In the genomic region with DNA sequence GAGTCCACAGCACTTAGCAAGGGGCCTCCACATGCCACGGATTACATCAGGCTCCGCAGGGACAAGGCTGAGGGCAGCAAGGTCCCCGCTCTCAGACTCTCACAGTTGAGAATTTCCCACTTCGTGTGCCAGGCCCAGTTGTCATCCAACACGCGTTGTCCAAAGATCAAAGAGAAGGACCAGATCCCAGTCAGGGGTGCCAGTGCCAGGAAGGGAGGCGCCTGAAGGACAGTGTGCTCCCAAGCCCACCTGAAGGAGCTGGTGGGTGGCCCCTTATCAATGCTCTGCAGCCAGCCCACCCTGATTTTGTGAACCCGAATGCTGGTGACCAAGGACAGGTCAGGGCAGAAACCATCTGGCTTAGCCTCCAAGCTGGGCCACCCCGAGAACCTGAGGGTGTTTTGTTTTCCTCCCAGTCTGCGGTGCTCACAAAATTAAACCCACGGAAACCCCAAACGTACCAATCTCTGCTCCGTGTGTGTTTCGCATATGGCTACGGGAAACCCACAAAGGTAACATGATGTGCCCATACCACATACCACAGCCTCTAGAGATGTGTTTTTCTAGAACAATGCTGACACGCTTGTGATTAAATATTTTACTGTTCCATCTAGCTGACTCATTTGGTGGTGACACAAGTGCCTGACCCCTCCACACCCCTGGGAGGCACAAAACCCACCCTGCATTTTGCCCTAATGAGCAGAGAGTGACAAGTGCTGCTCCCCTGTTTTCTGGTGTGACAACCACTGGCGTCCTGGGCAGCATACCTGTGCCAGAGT, we compare ENCODE assay signal across 10 cellular contexts. TPM values are rescaled to one million over a fixed set of nuclear protein-coding genes. Genes with fewer than 3 reads are reported as not detected.
DNase-seq lines count a peak whose midpoint lies in the region; ATAC-seq, FAIRE-seq and TF ChIP-seq lines count a peak whose summit lies in the region.
"Had no signal": no experiment of that assay in that cellular context is flagged by ENCODE, and none has a peak within 500 bp of the region (broad histone marks: within the 10 kb centered on the region; RNA-seq: fewer than 3 reads in every experiment).

No MANE protein-coding gene starts in this region.

- peak; percentile 37 for DNase-seq in GM23248
- DNase-seq in T-helper 17 cell, result no peak
- no peak for DNase-seq in endothelial cell of umbilical vein (ENCODE audit: low read depth, low spot score)
- peak; percentile 91 for DNase-seq in renal cortical epithelial cell (ENCODE audit: low read depth)
- no peak for DNase-seq in NCI-H774 (lab: John Stamatoyannopoulos, UW)
- no peak for DNase-seq in NCI-H187 treated with DMSO at 0.1 percent for 48 hours (lab: John Stamatoyannopoulos, UW)
- DNase-seq in stimulated activated CD8-positive, alpha-beta memory T cell treated with anti-CD3 and anti-CD28 coated beads, Interleukin-4, amount 100 ng/mL, for 48 hours, result no peak
- DNase-seq: GF-D8 had no signal

- dilution Hi-C loops in endothelial cell of umbilical vein (cut with MboI; ENCODE audit: extremely low pct_ligation_motif_present, low sequenced_read_pairs), result no loop called here

- CTCF ChIA-PET in endothelial cell of umbilical vein (lab: Charles Lee), result no interaction called here

- H3K4me3 ChIP-seq in GM23248, result no peak overlapping the region
- no peak overlapping the region for H3K4me3 ChIP-seq in endothelial cell of umbilical vein (replicated peaks in 1 of 3; ENCODE audit: insufficient read depth in 1 of 3, low read depth in 1 of 3, low read length in 3 of 3)
- H3K4me3 ChIP-seq: SJSA1 had no signal

- H3K4me1 ChIP-seq in GM23248 (ENCODE audit: insufficient read depth) (peaks cover 51% of the 10 kb centered on the region), endothelial cell of umbilical vein (ENCODE audit: control insufficient read depth, extremely low read depth, insufficient read depth, low read length) (peaks cover 43% of the 10 kb centered on the region)
- H3K4me1 ChIP-seq: SJSA1 had no signal

- no peaks in the 10 kb centered on the region for H3K79me2 ChIP-seq in GM23248 (ENCODE audit: insufficient read depth)
- no peaks in the 10 kb centered on the region for H3K79me2 ChIP-seq in endothelial cell of umbilical vein (ENCODE audit: control insufficient read depth, insufficient read depth, low read length)

- H3K27ac ChIP-seq in GM23248, result no peak overlapping the region
- H3K27ac ChIP-seq in endothelial cell of umbilical vein (ENCODE audit: insufficient read depth, low read depth, low read length), result peak overlapping the region; percentile 32
- H3K27ac ChIP-seq: SJSA1 had no signal

- no peaks in the 10 kb centered on the region for H3K36me3 Mint-ChIP-seq in T-helper 17 cell (ENCODE audit: low read depth)

- in situ Hi-C loops in GM23248 (cut with MboI), result no loop called here

- peaks cover 72% of the 10 kb centered on the region for H3K27me3 Mint-ChIP-seq in T-helper 17 cell

- H3K4me1 Mint-ChIP-seq in T-helper 17 cell, result peaks cover 47% of the 10 kb centered on the region

- H3K36me3 ChIP-seq in GM23248 (ENCODE audit: low read depth), result no peaks in the 10 kb centered on the region
- no peaks in the 10 kb centered on the region for H3K36me3 ChIP-seq in endothelial cell of umbilical vein (ENCODE audit: control insufficient read depth in 2 of 2, extremely low read depth in 1 of 2, insufficient read depth in 2 of 2, low read length in 2 of 2)
- H3K36me3 ChIP-seq: SJSA1 had no signal

- no TSS peak for BruUV-seq in endothelial cell of umbilical vein (replicated peaks; lab: Mats Ljungman, UMichigan)

- H3K9ac ChIP-seq in GM23248, result no peak overlapping the region
- H3K9ac ChIP-seq in endothelial cell of umbilical vein (replicated peaks; ENCODE audit: extremely low read depth, insufficient read depth, low read length), result no peak overlapping the region

- POLR2A ChIA-PET in endothelial cell of umbilical vein (lab: Charles Lee), result no interaction called here

- H3K4me2 ChIP-seq in GM23248 (ENCODE audit: unreplicated experiment), result no peak overlapping the region
- H3K4me2 ChIP-seq in endothelial cell of umbilical vein (ENCODE audit: insufficient read depth, low read length), result no peak overlapping the region

- no peak for TF ChIP-seq CTCF in endothelial cell of umbilical vein (IDR thresholded peaks at IDR 0.05; ENCODE audit: extremely low read depth in 1 of 2, insufficient read depth in 1 of 2, low read depth in 1 of 2, low read length in 2 of 2)

- H3K27ac Mint-ChIP-seq in T-helper 17 cell, result peak overlapping the region; percentile 24

- H3K9me3 ChIP-seq in GM23248 (ENCODE audit: low read depth) (no peaks in the 10 kb centered on the region), T-helper 17 cell (ENCODE audit: control insufficient read depth, low read length, poor library complexity, severe bottlenecking) (no peaks in the 10 kb centered on the region), endothelial cell of umbilical vein (replicated peaks; ENCODE audit: control insufficient read depth, insufficient read depth, low read length) (no peaks in the 10 kb centered on the region)
- H3K9me3 ChIP-seq: SJSA1 had no signal

- no peak overlapping the region for H2AFZ ChIP-seq in GM23248
- H2AFZ ChIP-seq in endothelial cell of umbilical vein (ENCODE audit: low read depth, low read length), result no peak overlapping the region

- peaks cover 23% of the 10 kb centered on the region for H3F3A ChIP-seq in GM23248 (ENCODE audit: insufficient read depth)

- intact Hi-C loops in endothelial cell of umbilical vein (cut with micrococcal nuclease), result loop anchor here (10.0 kb wide), 1 partner anchor 187 kb away; no protein-coding TSS in a partner anchor

- no peak for FAIRE-seq in endothelial cell of umbilical vein (lab: Jason Lieb, UNC)

- H3K27me3 ChIP-seq in GM23248 (replicated peaks; ENCODE audit: insufficient read depth) (no peaks in the 10 kb centered on the region), endothelial cell of umbilical vein (ENCODE audit: control insufficient read depth in 2 of 2, insufficient read depth in 2 of 2, low read length in 2 of 2) (no peaks in the 10 kb centered on the region)
- H3K27me3 ChIP-seq: SJSA1 had no signal

- H4K20me1 ChIP-seq in GM23248 (ENCODE audit: insufficient read depth) (no peaks in the 10 kb centered on the region), endothelial cell of umbilical vein (replicated peaks; ENCODE audit: control insufficient read depth, extremely low read depth, insufficient read depth, low read length) (no peaks in the 10 kb centered on the region)

- 68 to 70% methylated on average over 17 of the region's 17 CpGs for WGBS in GM23248 (ENCODE audit: low coverage in 1 of 2, low lambda C conversion rate in 2 of 2, missing lambda C conversion rate in 2 of 2), 2 experiments

- ATAC-seq in T-helper 17 cell (peak; percentile 85), GM19452 (IDR thresholded peaks at IDR 0.05; ENCODE audit: unreplicated experiment) (no peak)

- no peaks in the 10 kb centered on the region for H3K9me1 ChIP-seq in endothelial cell of umbilical vein (replicated peaks; ENCODE audit: control insufficient read depth, extremely low read depth, insufficient read depth, low read length)

- peak overlapping the region; percentile 47 for H3K4me3 Mint-ChIP-seq in T-helper 17 cell

- no peak for TF ChIP-seq POLR2A in endothelial cell of umbilical vein (IDR thresholded peaks at IDR 0.05; ENCODE audit: low read depth, low read length)

- no peaks in the 10 kb centered on the region for H3K9me2 ChIP-seq in GM23248 (ENCODE audit: insufficient read depth)

TF ChIP-seq in endothelial cell of umbilical vein, 7 proteins besides CTCF, POLR2A, EP300 and RAD21:
- TF ChIP-seq MYC (IDR thresholded peaks at IDR 0.05; ENCODE audit: low read depth, low read length) (no peak), FOS (IDR thresholded peaks at IDR 0.05; ENCODE audit: borderline replicate concordance, insufficient read depth, low read length) (peak; percentile 38)

RNA-seq across cellular contexts. Expression of gene CRACDL, which starts 24.5 kb away (rescaled TPM):
- not detected in 2 replicates for total RNA-seq in GM23248 (2014; rRNA removed; shearing (Covaris generic))
- not detected in 2 replicates for polyA plus RNA-seq in GM23248 (2016; fragmentation: Nextera tagmentation; extraction: Ambion mirVana)
- under 1 TPM; 0.29 to 0.55 TPM for total RNA-seq in T-helper 17 cell
- total RNA-seq in endothelial cell of umbilical vein, result 3.8 and 6.3 TPM in 2 replicates
- 0.92 and 1.6 TPM in 2 replicates for polyA plus RNA-seq in endothelial cell of umbilical vein
- polyA plus RNA-seq in endothelial cell of umbilical vein (2011; cell fraction: cytosol; rRNA removed), result 0.96 and 1.5 TPM in 2 replicates
- 1.5 and 1.8 TPM in 2 replicates for polyA plus RNA-seq in endothelial cell of umbilical vein (2011; cell fraction: nucleus; rRNA removed)
- 1.4 and 1.6 TPM in 2 replicates for polyA plus RNA-seq in endothelial cell of umbilical vein (2012)
- 0.98 and 1.4 TPM in 2 replicates for polyA minus RNA-seq in endothelial cell of umbilical vein
- polyA minus RNA-seq in endothelial cell of umbilical vein (2011; cell fraction: cytosol; rRNA and poly(A)+ RNA removed), result 2.0 TPM
- polyA minus RNA-seq in endothelial cell of umbilical vein (2011; cell fraction: nucleus; rRNA and poly(A)+ RNA removed), result 1.2 and 4.2 TPM in 2 replicates
- total RNA-seq in renal cortical epithelial cell, result 3.0 and 6.3 TPM in 2 replicates
- total RNA-seq: SJSA1 had no signal

Comparison
In these comparisons a context has a peak if more than half of its experiments do, and no peak if none do; other contexts are left out.
1. DNase-seq: peak in GM23248 (single experiment) and renal cortical epithelial cell (single experiment); none in T-helper 17 cell (0 of 3), endothelial cell of umbilical vein (single experiment), NCI-H774 (single experiment), NCI-H187 treated with DMSO at 0.1 percent for 48 hours (single experiment) and stimulated activated CD8-positive, alpha-beta memory T cell treated with anti-CD3 and anti-CD28 coated beads, Interleukin-4, amount 100 ng/mL, for 48 hours (single experiment).